In genomic region chr4:114025176-114025777, GRCh38 we compare ENCODE assay signal across 10 cellular contexts. TPM values are rescaled to one million over a fixed set of nuclear protein-coding genes. Genes with fewer than 3 reads are reported as not detected.
DNase-seq lines count a peak whose midpoint lies in the region; ATAC-seq and TF ChIP-seq lines count a peak whose summit lies in the region.
"Had no signal": no experiment of that assay in that cellular context is flagged by ENCODE, and none has a peak within 500 bp of the region (broad histone marks: within the 10 kb centered on the region; RNA-seq: fewer than 3 reads in every experiment).

No MANE protein-coding gene starts in this region.

- intact Hi-C loops in stomach (cut with DNase I; ENCODE audit: low total_unique reads): no loop called here
- intact Hi-C loops in spleen (cut with DNase I; ENCODE audit: low total_unique reads): no loop called here

- peak; percentile 71 for DNase-seq in DMS53 treated with DMSO at 0.1 percent for 48 hours (lab: John Stamatoyannopoulos, UW; ENCODE audit: unreplicated experiment)
- DNase-seq in NCI-H510A treated with DMSO at 0.1 percent for 48 hours (lab: John Stamatoyannopoulos, UW): peak; percentile 19
- no peak for DNase-seq in GM10248 (ENCODE audit: extremely low spot score)
- no peak for DNase-seq in stomach
- no peak for DNase-seq in 8988T
- no peak for DNase-seq in spleen
- DNase-seq: stimulated activated CD4-positive, alpha-beta T cell treated with anti-CD3 and anti-CD28 coated beads, Interleukin-4, amount 100 ng/mL, for 4 hours; WERI-Rb-1 had no signal

- TF ChIP-seq EP300 in stomach (IDR thresholded peaks at IDR 0.05): no peak

- CTCF ChIA-PET in GM10248 (lab: Yijun Ruan, JAX): interaction anchor here (0.7 to 1.0 kb wide), 2 partner anchors 37 to 384 kb away, joined by 3 read pairs; no protein-coding TSS in a partner anchor

- no peak for TF ChIP-seq CTCF in GM10248 (IDR thresholded peaks at IDR 0.05; ENCODE audit: control extremely low read depth, extremely low read depth, low read depth, missing control alignments)
- no peak for TF ChIP-seq CTCF in stomach (IDR thresholded peaks at IDR 0.05)
- TF ChIP-seq CTCF in spleen (IDR thresholded peaks at IDR 0.05 in 8 of 11, conservative IDR thresholded peaks at IDR 0.05 in 3 of 11): no peak

- H3K9me3 ChIP-seq in stomach (no peaks in the 10 kb centered on the region), spleen (no peaks in the 10 kb centered on the region)

- H3K4me1 ChIP-seq in stomach: no peaks in the 10 kb centered on the region
- no peaks in the 10 kb centered on the region for H3K4me1 ChIP-seq in spleen

- ATAC-seq in GM19468 (IDR thresholded peaks at IDR 0.05; ENCODE audit: extremely low read depth, unreplicated experiment) (peak; percentile 84), HG03025 (IDR thresholded peaks at IDR 0.05; ENCODE audit: low FRiP score, unreplicated experiment) (peak; percentile 76)

- TF ChIP-seq POLR2A in stomach (IDR thresholded peaks at IDR 0.05): no peak
- TF ChIP-seq POLR2A in spleen (IDR thresholded peaks at IDR 0.05): no peak

- 47 to 58% (median 57%) methylated on average over 5 of the region's 5 CpGs for WGBS in stomach, 5 donors
- 58 to 74% (median 68%) methylated on average over 5 of the region's 5 CpGs for WGBS in spleen, 5 donors

- no peak overlapping the region for H3K27ac ChIP-seq in stomach
- no peak overlapping the region for H3K27ac ChIP-seq in spleen
- H3K27ac ChIP-seq: WERI-Rb-1 had no signal

- H3K27me3 ChIP-seq in stomach (no peaks in the 10 kb centered on the region), spleen (replicated peaks in 1 of 7) (no peaks in the 10 kb centered on the region)

- POLR2A ChIA-PET in GM10248 (lab: Yijun Ruan, JAX): no interaction called here

- H3K36me3 ChIP-seq in stomach (no peaks in the 10 kb centered on the region), spleen (no peaks in the 10 kb centered on the region)
- H3K36me3 ChIP-seq: WERI-Rb-1 had no signal

- H3K4me3 ChIP-seq in stomach: no peak overlapping the region
- no peak overlapping the region for H3K4me3 ChIP-seq in spleen

RNA-seq across cellular contexts. Expression of gene ARSJ, which starts 45.8 kb away (rescaled TPM):
- 10 to 100 TPM in 1 of 5 donors, 1 to 10 TPM in 4; 4.1 to 23.3 (median 8.5) TPM for total RNA-seq in stomach
- 1 to 10 TPM in 2 of 3 donors, under 1 TPM in 1; 0.92 to 1.9 (median 1.1) TPM for polyA plus RNA-seq in stomach
- total RNA-seq in spleen: 1 to 10 TPM in 2 of 7 donors, under 1 TPM in 5; 0.26 to 1.6 (median 0.57) TPM
- under 1 TPM; 0.07 to 0.19 (median 0.12) TPM for polyA plus RNA-seq in spleen

Comparison
In these comparisons a context has a peak if more than half of its experiments do, and no peak if none do; other contexts are left out.
1. DNase-seq: peak in DMS53 treated with DMSO at 0.1 percent for 48 hours (single experiment) and NCI-H510A treated with DMSO at 0.1 percent for 48 hours (single experiment); none in GM10248 (single experiment), stomach (single experiment), 8988T (single experiment) and spleen (single experiment).